Comparison of ENCODE assay signal across 18 cellular contexts in genomic region chr16:57017251-57017650, GRCh38. TPM values are rescaled to one million over a fixed set of nuclear protein-coding genes. Genes with fewer than 3 reads are reported as not detected.
DNase-seq lines count a peak whose midpoint lies in the region; ATAC-seq and TF ChIP-seq lines count a peak whose summit lies in the region.
"Had no signal": no experiment of that assay in that cellular context is flagged by ENCODE, and none has a peak within 500 bp of the region (broad histone marks: within the 10 kb centered on the region; RNA-seq: fewer than 3 reads in every experiment).

No MANE protein-coding gene starts in this region.

- peak overlapping the region in 2 of 12 donors; percentile 13 to 37 for H3K27ac ChIP-seq in heart left ventricle
- H3K27ac ChIP-seq: Peyer's patch, right atrium auricular region, uterus had no signal

- DNase-seq in heart left ventricle = no peak
- DNase-seq in Right ventricle myocardium inferior (ENCODE audit: missing footprints) = no peak
- no peak for DNase-seq in activated CD4-positive, alpha-beta memory T cell treated with anti-CD3 and anti-CD28 coated beads, Interleukin-2, amount 10 ng/mL, durations not matched to agents 7 days and 5 days
- DNase-seq in epithelial cell of esophagus (ENCODE audit: low read depth) = peak; percentile 45
- no peak for DNase-seq in NCI-H1417 (lab: John Stamatoyannopoulos, UW)
- DNase-seq in AG20443 (ENCODE audit: low spot score) = no peak
- DNase-seq: AML-193; anterior cingulate cortex; left cardiac atrium; NCI-H187; NCI-H526; stimulated activated CD4-positive, alpha-beta T cell treated with anti-CD3 and anti-CD28 coated beads, Interleukin-2, amount 100 ng/mL, for 48 hours; T1000; uterus had no signal

- POLR2A ChIA-PET in activated CD4-positive, alpha-beta memory T cell treated with anti-CD3 and anti-CD28 coated beads, Interleukin-2, amount 10 ng/mL, durations not matched to agents 7 days and 5 days (lab: Charles Lee) = interaction anchor here (1.3 to 23.0 kb wide), 2 partner anchors 24 to 25 kb away, joined by 3 to 373 read pairs; partner anchors contain the start of gene NLRC5

- peaks cover 0 to 62% (median 37%) of the 10 kb centered on the region in 9 donors for H3K36me3 ChIP-seq in heart left ventricle
- H3K36me3 ChIP-seq: uterus had no signal

- H3K9me3 ChIP-seq in heart left ventricle = peaks cover 0 to 5% (median 0%) of the 10 kb centered on the region in 12 donors
- H3K9me3 ChIP-seq: Peyer's patch, right atrium auricular region, uterus had no signal

- no peak overlapping the region for H3K4me3 Mint-ChIP-seq in activated CD4-positive, alpha-beta memory T cell treated with anti-CD3 and anti-CD28 coated beads, Interleukin-2, amount 10 ng/mL, durations not matched to agents 7 days and 5 days
- H3K4me3 Mint-ChIP-seq in stimulated activated memory B cell treated with anti-CD40 and anti-IgM and Interleukin-4, amounts not matched to agents 10 μg/mL and 1 μg/mL and 100 μg/mL, for 72 hours = no peak overlapping the region

- no peak overlapping the region for H3K4me3 ChIP-seq in heart left ventricle
- H3K4me3 ChIP-seq in epithelial cell of esophagus (ENCODE audit: low read length) = no peak overlapping the region
- H3K4me3 ChIP-seq: Peyer's patch, right atrium auricular region, uterus had no signal

- ATAC-seq in heart left ventricle (peak in 3 of 4 donors; percentile 25 to 65 (median 31)), Right ventricle myocardium inferior (no peak), HG03095 (IDR thresholded peaks at IDR 0.05; ENCODE audit: unreplicated experiment) (no peak)
- ATAC-seq in stimulated activated memory B cell treated with anti-CD40 and anti-IgM and Interleukin-4, amounts not matched to agents 10 μg/mL and 1 μg/mL and 100 μg/mL, for 72 hours = no peak
- ATAC-seq: left cardiac atrium had no signal

- no peak for TF ChIP-seq POLR2A in heart left ventricle (IDR thresholded peaks at IDR 0.05)

- intact Hi-C loops in heart left ventricle (cut with DNase I) (loop anchor here in 1 of 10 donors (2.0 kb wide), 1 partner anchor 52 kb away; no protein-coding TSS in a partner anchor), Right ventricle myocardium inferior (cut with DNase I) (no loop called here)

- peaks cover 79% of the 10 kb centered on the region for H3K36me3 Mint-ChIP-seq in activated CD4-positive, alpha-beta memory T cell treated with anti-CD3 and anti-CD28 coated beads, Interleukin-2, amount 10 ng/mL, durations not matched to agents 7 days and 5 days (ENCODE audit: low read depth)
- H3K36me3 Mint-ChIP-seq in stimulated activated memory B cell treated with anti-CD40 and anti-IgM and Interleukin-4, amounts not matched to agents 10 μg/mL and 1 μg/mL and 100 μg/mL, for 72 hours = peaks cover 84% of the 10 kb centered on the region

- peaks cover 65% of the 10 kb centered on the region for H3K4me1 Mint-ChIP-seq in activated CD4-positive, alpha-beta memory T cell treated with anti-CD3 and anti-CD28 coated beads, Interleukin-2, amount 10 ng/mL, durations not matched to agents 7 days and 5 days
- H3K4me1 Mint-ChIP-seq in stimulated activated memory B cell treated with anti-CD40 and anti-IgM and Interleukin-4, amounts not matched to agents 10 μg/mL and 1 μg/mL and 100 μg/mL, for 72 hours = peaks cover 82% of the 10 kb centered on the region

- H3K4me1 ChIP-seq in heart left ventricle = peaks cover 0 to 42% (median 6%) of the 10 kb centered on the region in 12 donors
- H3K4me1 ChIP-seq: right atrium auricular region, uterus had no signal

- TF ChIP-seq CTCF in heart left ventricle (IDR thresholded peaks at IDR 0.05) = no peak
- no peak for TF ChIP-seq CTCF in epithelial cell of esophagus (IDR thresholded peaks at IDR 0.05; ENCODE audit: insufficient read depth, low read depth, low read length, missing control alignments)

- no peaks in the 10 kb centered on the region for H3K27me3 ChIP-seq in heart left ventricle
- H3K27me3 ChIP-seq: Peyer's patch, right atrium auricular region, uterus had no signal

- H3K9me3 Mint-ChIP-seq in activated CD4-positive, alpha-beta memory T cell treated with anti-CD3 and anti-CD28 coated beads, Interleukin-2, amount 10 ng/mL, durations not matched to agents 7 days and 5 days = no peaks in the 10 kb centered on the region
- no peaks in the 10 kb centered on the region for H3K9me3 Mint-ChIP-seq in stimulated activated memory B cell treated with anti-CD40 and anti-IgM and Interleukin-4, amounts not matched to agents 10 μg/mL and 1 μg/mL and 100 μg/mL, for 72 hours

- H3K27me3 Mint-ChIP-seq in activated CD4-positive, alpha-beta memory T cell treated with anti-CD3 and anti-CD28 coated beads, Interleukin-2, amount 10 ng/mL, durations not matched to agents 7 days and 5 days = no peaks in the 10 kb centered on the region
- no peaks in the 10 kb centered on the region for H3K27me3 Mint-ChIP-seq in stimulated activated memory B cell treated with anti-CD40 and anti-IgM and Interleukin-4, amounts not matched to agents 10 μg/mL and 1 μg/mL and 100 μg/mL, for 72 hours

- CTCF ChIA-PET in activated CD4-positive, alpha-beta memory T cell treated with anti-CD3 and anti-CD28 coated beads, Interleukin-2, amount 10 ng/mL, durations not matched to agents 7 days and 5 days (lab: Charles Lee) = no interaction called here

- 53 to 67% (median 60%) methylated on average over 1 of the region's 1 CpG for WGBS in heart left ventricle, 4 donors

- H3K27ac Mint-ChIP-seq in activated CD4-positive, alpha-beta memory T cell treated with anti-CD3 and anti-CD28 coated beads, Interleukin-2, amount 10 ng/mL, durations not matched to agents 7 days and 5 days = peak overlapping the region; percentile 33
- peak overlapping the region; percentile 64 for H3K27ac Mint-ChIP-seq in stimulated activated memory B cell treated with anti-CD40 and anti-IgM and Interleukin-4, amounts not matched to agents 10 μg/mL and 1 μg/mL and 100 μg/mL, for 72 hours

RNA-seq across cellular contexts. Expression of gene NLRC5, which starts 27.9 kb away (rescaled TPM):
- total RNA-seq in heart left ventricle = 10 to 100 TPM in 4 of 9 donors, 1 to 10 TPM in 5; 5.8 to 98.6 (median 9.9) TPM
- polyA plus RNA-seq in heart left ventricle = 10 to 100 TPM in 1 of 2 donors, 1 to 10 TPM in 1; 6.8 to 11.8 TPM
- total RNA-seq in Right ventricle myocardium inferior = 8.6 TPM
- total RNA-seq in activated CD4-positive, alpha-beta memory T cell treated with anti-CD3 and anti-CD28 coated beads, Interleukin-2, amount 10 ng/mL, durations not matched to agents 7 days and 5 days = 100 to 1,000 TPM; 259 to 263 TPM

RNA-seq across cellular contexts. Expression of gene CETP, which starts 55.5 kb away (rescaled TPM):
- total RNA-seq in heart left ventricle (1 to 10 TPM in 2 of 9 donors, under 1 TPM in 5, not detected in 2; 0.23 to 3.1 (median 0.30) TPM), Right ventricle myocardium inferior (0.32 TPM)
- under 1 TPM in 1 of 2 donors, not detected in 1; 0.32 TPM for polyA plus RNA-seq in heart left ventricle
- total RNA-seq in activated CD4-positive, alpha-beta memory T cell treated with anti-CD3 and anti-CD28 coated beads, Interleukin-2, amount 10 ng/mL, durations not matched to agents 7 days and 5 days = not detected
- total RNA-seq: right atrium auricular region had no signal

Comparison
In these comparisons a context has a peak if more than half of its experiments do, and no peak if none do; other contexts are left out.
1. ATAC-seq: peak in heart left ventricle (3 of 4); none in Right ventricle myocardium inferior (single experiment), stimulated activated memory B cell treated with anti-CD40 and anti-IgM and Interleukin-4, amounts not matched to agents 10 μg/mL and 1 μg/mL and 100 μg/mL, for 72 hours (single experiment) and HG03095 (single experiment).